ENCODE assay signal across 29 cellular contexts in genomic region chr2:218849721-218850120, GRCh38. TPM values are rescaled to one million over a fixed set of nuclear protein-coding genes. Genes with fewer than 3 reads are reported as not detected.
DNase-seq lines count a peak whose midpoint lies in the region; ATAC-seq, FAIRE-seq and TF ChIP-seq lines count a peak whose summit lies in the region.
"Had no signal": no experiment of that assay in that cellular context is flagged by ENCODE, and none has a peak within 500 bp of the region (broad histone marks: within the 10 kb centered on the region; RNA-seq: fewer than 3 reads in every experiment).

No MANE protein-coding gene starts in this region.

- RAD21 ChIA-PET in HCT116 (lab: Charles Lee; ENCODE audit: low non-redundant PET in 1 of 2, low total read pairs in 2 of 2, uncharacterized antibody in 2 of 2, unreplicated experiment in 2 of 2), result no interaction called here

- FAIRE-seq in bronchial epithelial cell (lab: Jason Lieb, UNC), result no peak

- no peak overlapping the region for H3K9ac ChIP-seq in HCT116 (ENCODE audit: low read length)
- H3K9ac ChIP-seq: neural progenitor cell, SK-N-SH had no signal

- no peaks in the 10 kb centered on the region for H3K9me3 ChIP-seq in HCT116 (ENCODE audit: control insufficient read depth in 1 of 2, insufficient read depth in 1 of 2, low read depth in 1 of 2, low read length in 2 of 2)
- H3K9me3 ChIP-seq in PC-9 (ENCODE audit: insufficient read depth, low read depth), result no peaks in the 10 kb centered on the region
- H3K9me3 ChIP-seq in aorta (ENCODE audit: control insufficient read depth, low read length), result no peaks in the 10 kb centered on the region
- H3K9me3 ChIP-seq in heart left ventricle, result no peaks in the 10 kb centered on the region
- H3K9me3 ChIP-seq: HAP-1, left lung, right lobe of liver, SK-N-SH had no signal

- H3K9me2 ChIP-seq in HCT116 (ENCODE audit: insufficient read depth) (no peaks in the 10 kb centered on the region), PC-9 (ENCODE audit: insufficient read depth) (no peaks in the 10 kb centered on the region)
- H3K9me2 ChIP-seq: SK-N-SH had no signal

- no peaks in the 10 kb centered on the region for H3K79me2 ChIP-seq in HCT116 (ENCODE audit: insufficient read depth, low read length)
- H3K79me2 ChIP-seq in PC-9 (ENCODE audit: low read depth), result no peaks in the 10 kb centered on the region

- POLR2A ChIA-PET in HCT116 (lab: Charles Lee), result no interaction called here
- POLR2A ChIA-PET in PC-9 (lab: Charles Lee; ENCODE audit: unreplicated experiment), result interaction anchor here (0.6 to 0.7 kb wide), 2 partner anchors 44 to 297 kb away, joined by 3 to 8 read pairs; no protein-coding TSS in a partner anchor

- H3K36me3 ChIP-seq in HCT116 (ENCODE audit: control insufficient read depth in 1 of 2, insufficient read depth in 2 of 2, low read length in 2 of 2), result no peaks in the 10 kb centered on the region
- H3K36me3 ChIP-seq in PC-9 (ENCODE audit: low read depth), result no peaks in the 10 kb centered on the region
- no peaks in the 10 kb centered on the region for H3K36me3 ChIP-seq in bronchial epithelial cell (ENCODE audit: control insufficient read depth, insufficient read depth, low read length)
- H3K36me3 ChIP-seq in aorta (ENCODE audit: control insufficient read depth in 1 of 2, insufficient read depth in 2 of 2, low read length in 1 of 2), result no peaks in the 10 kb centered on the region
- H3K36me3 ChIP-seq in heart left ventricle, result no peaks in the 10 kb centered on the region
- H3K36me3 ChIP-seq: HAP-1, left lung, neural progenitor cell, right lobe of liver had no signal

- 41 to 55% methylated on average over 7 of the region's 7 CpGs for WGBS in aorta, 2 donors
- 63 to 75% (median 67%) methylated on average over 7 of the region's 7 CpGs for WGBS in heart left ventricle, 4 donors

- peaks cover 48% of the 10 kb centered on the region for H3F3A ChIP-seq in PC-9 (ENCODE audit: insufficient read depth, low read depth)

- H3K27ac ChIP-seq in HCT116 (ENCODE audit: low read depth, low read length), result peak overlapping the region; percentile 69
- peak overlapping the region; percentile 90 for H3K27ac ChIP-seq in PC-9
- H3K27ac ChIP-seq in aorta (ENCODE audit: low read depth in 1 of 2, low read length in 2 of 2), result no peak overlapping the region
- H3K27ac ChIP-seq in heart left ventricle, result no peak overlapping the region
- H3K27ac ChIP-seq: dorsolateral prefrontal cortex, left lung, neural progenitor cell, right lobe of liver had no signal

- BruUV-seq in HCT116 (replicated peaks; lab: Mats Ljungman, UMichigan) (no TSS peak), PC-9 (replicated peaks; lab: Mats Ljungman, UMichigan) (no TSS peak)

- H3K27me3 ChIP-seq in HCT116 (ENCODE audit: insufficient read depth, low read length) (no peaks in the 10 kb centered on the region), PC-9 (ENCODE audit: insufficient read depth, low read depth) (no peaks in the 10 kb centered on the region), bronchial epithelial cell (ENCODE audit: control insufficient read depth, insufficient read depth, low read length) (peaks cover 3% of the 10 kb centered on the region), aorta (ENCODE audit: control insufficient read depth in 1 of 2, insufficient read depth in 2 of 2, low read length in 1 of 2) (no peaks in the 10 kb centered on the region), heart left ventricle (peaks cover 0 to 69% (median 31%) of the 10 kb centered on the region in 9 donors)

- TF ChIP-seq CTCF in HCT116 (IDR thresholded peaks at IDR 0.05 in 2 of 3, conservative IDR thresholded peaks at IDR 0.05 in 1 of 3; ENCODE audit: borderline replicate concordance in 1 of 3, insufficient read depth in 1 of 3, low read depth in 2 of 3, low read length in 2 of 3) (no peak), PC-9 (conservative IDR thresholded peaks at IDR 0.05) (no peak), bronchial epithelial cell (IDR thresholded peaks at IDR 0.05; ENCODE audit: insufficient read depth, low read length, severe bottlenecking) (no peak), heart left ventricle (IDR thresholded peaks at IDR 0.05) (no peak)

- H3K4me2 ChIP-seq in HCT116 (ENCODE audit: low read length), result peak overlapping the region; percentile 80
- H3K4me2 ChIP-seq in PC-9, result peak overlapping the region; percentile 65
- H3K4me2 ChIP-seq: neural progenitor cell, SK-N-SH had no signal

- TF ChIP-seq POLR2A in HCT116 (IDR thresholded peaks at IDR 0.05; ENCODE audit: borderline replicate concordance, extremely low read depth, insufficient read depth, insufficient read length), result no peak
- no peak for TF ChIP-seq POLR2A in heart left ventricle (IDR thresholded peaks at IDR 0.05)

- DNase-seq in HCT116 (ENCODE audit: low read depth, low spot score) (peak; percentile 33), PC-9 (peak; percentile 81 to 91), bronchial epithelial cell (ENCODE audit: low read depth) (peak; percentile 35), aorta (peak; percentile 22 to 44), heart left ventricle (no peak)
- DNase-seq: activated CD4-positive, alpha-beta T cell treated with anti-CD3 and anti-CD28 coated beads for 48 hours; activated gamma-delta T cell treated with Interleukin-2 at 50 U/mL for 16 hours; activated naive CD8-positive, alpha-beta T cell treated with anti-CD3 and anti-CD28 coated beads, Interleukin-2, amount 50 U/mL, for 24 hours; activated T-cell treated with anti-CD3 and anti-CD28 coated beads, Interleukin-2, amount 50 U/mL, for 24 hours; CD8-positive, alpha-beta T cell; cerebellar nuclear complex; dorsolateral prefrontal cortex; GF-D8; left lung; mesendoderm; NCI-H1694 treated with DMSO at 0.1 percent for 48 hours; NCI-H69; SK-N-SH; stimulated activated CD4-positive, alpha-beta T cell treated with anti-CD3 and anti-CD28 coated beads, Interleukin-4, amount 100 ng/mL, for 24 hours; T-helper 17 cell had no signal

- no peak for TF ChIP-seq RAD21 in HCT116 (IDR thresholded peaks at IDR 0.05; ENCODE audit: low read depth)

- H2AFZ ChIP-seq in HCT116 (ENCODE audit: low read depth, low read length, poor library complexity, severe bottlenecking) (peak overlapping the region; percentile 56), PC-9 (no peak overlapping the region)
- H2AFZ ChIP-seq: neural progenitor cell had no signal

- CTCF ChIA-PET in HCT116 (lab: Charles Lee), result interaction anchor here (0.8 to 3.9 kb wide), 10 partner anchors 10 to 255 kb away, joined by 3 to 71 read pairs (median 4); partner anchors contain the start of genes BCS1L, WNT6 and ZNF142
- CTCF ChIA-PET in PC-9 (lab: Charles Lee), result interaction anchor here (0.6 to 1.4 kb wide), 2 partner anchors 49 to 190 kb away, joined by 3 to 4 read pairs; partner anchors contain the start of genes BCS1L and ZNF142

- H4K20me1 ChIP-seq in HCT116 (ENCODE audit: insufficient read depth), result no peaks in the 10 kb centered on the region
- H4K20me1 ChIP-seq in PC-9 (ENCODE audit: insufficient read depth), result no peaks in the 10 kb centered on the region

- H3K4me3 ChIP-seq in HCT116 (replicated peaks in 1 of 2; ENCODE audit: low read depth in 1 of 2, low read length in 2 of 2) (peak overlapping the region in 1 of 2 experiments; percentile 25; a peak in 3 of 4 replicates), PC-9 (no peak overlapping the region), bronchial epithelial cell (ENCODE audit: low read depth, low read length) (no peak overlapping the region), aorta (ENCODE audit: low read length in 2 of 2) (no peak overlapping the region), heart left ventricle (no peak overlapping the region)
- H3K4me3 ChIP-seq: dorsolateral prefrontal cortex, HAP-1, left lung, neural progenitor cell, right lobe of liver had no signal

- intact Hi-C loops in HCT116 (cut with micrococcal nuclease) (loop anchor here (5.0 kb wide), 1 partner anchor 442 kb away; no protein-coding TSS in a partner anchor), PC-9 (cut with micrococcal nuclease; ENCODE audit: unreplicated experiment) (loop anchor here (1.0 to 5.0 kb wide), 7 partner anchors 49 to 577 kb away; partner anchors contain the start of genes AAMP, CNOT9, CTDSP1 and PNKD), aorta (cut with DNase I) (loop anchor here (5.0 kb wide), 1 partner anchor 122 kb away; no protein-coding TSS in a partner anchor), heart left ventricle (cut with DNase I) (loop anchor here in 6 of 10 donors (5.0 to 10.0 kb wide), 4 partner anchors 48 to 305 kb away; partner anchors contain the start of gene TTLL4 (in 5 of the 6))

- H3K4me1 ChIP-seq in HCT116 (ENCODE audit: control insufficient read depth in 1 of 2, insufficient read depth in 2 of 2, low read length in 2 of 2), result peaks cover 32 to 63% of the 10 kb centered on the region in 2 experiments
- H3K4me1 ChIP-seq in PC-9 (replicated peaks; ENCODE audit: insufficient read depth), result peaks cover 55% of the 10 kb centered on the region
- H3K4me1 ChIP-seq in aorta (ENCODE audit: control insufficient read depth in 1 of 2, insufficient read depth in 2 of 2, low read length in 2 of 2), result no peaks in the 10 kb centered on the region
- peaks cover 0 to 4% (median 0%) of the 10 kb centered on the region in 12 donors for H3K4me1 ChIP-seq in heart left ventricle
- H3K4me1 ChIP-seq: HAP-1, right lobe of liver had no signal

- ATAC-seq in HCT116 (peak; percentile 52), aorta (ENCODE audit: low FRiP score) (no peak), HG03442 (IDR thresholded peaks at IDR 0.05; ENCODE audit: unreplicated experiment) (no peak), heart left ventricle (no peak), HG02938 (IDR thresholded peaks at IDR 0.05; ENCODE audit: unreplicated experiment) (no peak)
- ATAC-seq: activated naive CD8-positive, alpha-beta T cell treated with anti-CD3 and anti-CD28 coated beads, Interleukin-2, amount 50 U/mL, for 24 hours; CD8-positive, alpha-beta T cell; left lung; right lobe of liver; stimulated activated effector memory CD8-positive, alpha-beta T cell treated with anti-CD3 and anti-CD28 coated beads, Interleukin-12 subunit alpha, Interleukin-12 subunit beta, amount 100 ng/mL, for 72 hours; T-helper 17 cell had no signal

RNA-seq across cellular contexts. Expression of gene WNT6, which starts 9.9 kb away (rescaled TPM):
- 1.4 TPM for total RNA-seq in HCT116 (2021; ENCODE audit: unreplicated experiment)
- polyA plus RNA-seq in HCT116 (2012), result 2.2 and 2.4 TPM in 2 replicates
- total RNA-seq in PC-9 (2021), result 0.33 and 0.45 TPM in 2 replicates
- total RNA-seq in bronchial epithelial cell, result not detected in 2 replicates
- 1 to 10 TPM in 1 of 2 donors, under 1 TPM in 1; 0.88 to 2.1 TPM for total RNA-seq in aorta
- polyA plus RNA-seq in aorta, result not detected
- total RNA-seq in heart left ventricle, result 10 to 100 TPM in 1 of 9 donors, 1 to 10 TPM in 3, under 1 TPM in 5; 0.34 to 13.1 (median 1.00) TPM
- 1 to 10 TPM in 1 of 2 donors, under 1 TPM in 1; 0.44 to 1.4 TPM for polyA plus RNA-seq in heart left ventricle
- total RNA-seq: CD8-positive, alpha-beta T cell; fibroblast of lung; left lung; T-helper 17 cell had no signal
- polyA plus RNA-seq: fibroblast of lung had no signal

RNA-seq across cellular contexts. Expression of gene PRKAG3, which starts 18.1 kb away (rescaled TPM):
- total RNA-seq in HCT116 (2021; ENCODE audit: unreplicated experiment), result not detected
- not detected in 2 replicates for polyA plus RNA-seq in HCT116 (2012)
- total RNA-seq in PC-9 (2021), result not detected in 2 replicates
- not detected in 2 replicates for total RNA-seq in bronchial epithelial cell
- 1 to 10 TPM in 1 of 2 donors, under 1 TPM in 1; 0.19 to 1.0 TPM for total RNA-seq in aorta
- polyA plus RNA-seq in aorta, result under 1 TPM; 0.13 to 0.20 TPM
- not detected for total RNA-seq in heart left ventricle
- polyA plus RNA-seq in heart left ventricle, result under 1 TPM in 1 of 2 donors, not detected in 1; 0.06 TPM
- total RNA-seq: activated CD8-positive, alpha-beta memory T cell treated with anti-CD3 and anti-CD28 coated beads for 36 hours; CD8-positive, alpha-beta T cell; left lung; right lobe of liver; subcutaneous adipose tissue; T-helper 17 cell had no signal
- polyA plus RNA-seq: fibroblast of lung, SK-N-SH had no signal

RNA-seq across cellular contexts. Expression of gene WNT10A, which starts 30.9 kb away (rescaled TPM):
- total RNA-seq in HCT116 (2021; ENCODE audit: unreplicated experiment) (1.5 TPM), PC-9 (2021) (1.2 and 2.3 TPM in 2 replicates), bronchial epithelial cell (2.3 and 2.4 TPM in 2 replicates), aorta (not detected), heart left ventricle (1 to 10 TPM in 1 of 9 donors, under 1 TPM in 1, not detected in 7; 0.16 to 1.3 TPM)
- polyA plus RNA-seq in HCT116 (2012), result 0.66 and 1.0 TPM in 2 replicates
- polyA plus RNA-seq in aorta (not detected), heart left ventricle (under 1 TPM in 1 of 2 donors, not detected in 1; 0.08 TPM)
- total RNA-seq: fibroblast of lung, subcutaneous adipose tissue had no signal
- polyA plus RNA-seq: fibroblast of lung had no signal

Comparison
In these comparisons a context has a peak if more than half of its experiments do, and no peak if none do; other contexts are left out.
1. DNase-seq: peak in HCT116 (single experiment), PC-9 (2 of 2), bronchial epithelial cell (single experiment) and aorta (2 of 2); none in heart left ventricle (0 of 5).
2. H3K27ac ChIP-seq: peak in HCT116 (single experiment) and PC-9 (single experiment); none in aorta (0 of 2) and heart left ventricle (0 of 12).